Comparison of ENCODE assay signal across 13 cellular contexts in genomic region chr6:21856096-21856825, GRCh38.
A peak's percentile ranks its signal among the peaks of the same experiment; 100 is the strongest.
DNase-seq lines count a peak whose midpoint lies in the region; ATAC-seq and TF ChIP-seq lines count a peak whose summit lies in the region.
"Had no signal": no experiment of that assay in that cellular context is flagged by ENCODE, and none has a peak within 500 bp of the region (broad histone marks: within the 10 kb centered on the region; RNA-seq: fewer than 3 reads in every experiment).

No MANE protein-coding gene starts in this region.

- TF ChIP-seq CTCF in HFF-Myc (IDR thresholded peaks at IDR 0.05; ENCODE audit: low read depth, low read length, missing control alignments) (no peak), fibroblast of villous mesenchyme (IDR thresholded peaks at IDR 0.05; ENCODE audit: insufficient read depth, low read depth, low read length) (no peak)

- peak; percentile 56; the same call in 2 of the 3 replicates for ATAC-seq in SK-N-SH treated with all-trans-retinoic acid at 6 μM for 48 hours
- no peak for ATAC-seq in HG02610 (IDR thresholded peaks at IDR 0.05; ENCODE audit: unreplicated experiment)
- no peak for ATAC-seq in HG03354 (IDR thresholded peaks at IDR 0.05; ENCODE audit: poor library complexity, severe bottlenecking, unreplicated experiment)

- no peaks in the 10 kb centered on the region for H3K36me3 Mint-ChIP-seq in activated CD4-positive, alpha-beta memory T cell treated with anti-CD3 and anti-CD28 coated beads for 36 hours
- H3K36me3 Mint-ChIP-seq: memory B cell had no signal

- no peak overlapping the region for H3K27ac Mint-ChIP-seq in activated CD4-positive, alpha-beta memory T cell treated with anti-CD3 and anti-CD28 coated beads for 36 hours
- H3K27ac Mint-ChIP-seq: activated T-cell treated with anti-CD3 and anti-CD28 coated beads, Interleukin-2, amount 50 U/mL, for 24 hours; memory B cell had no signal

- H3K4me1 Mint-ChIP-seq in activated CD4-positive, alpha-beta memory T cell treated with anti-CD3 and anti-CD28 coated beads for 36 hours (ENCODE audit: low read depth), result no peaks in the 10 kb centered on the region
- H3K4me1 Mint-ChIP-seq: memory B cell had no signal

- peak; percentile 70 for DNase-seq in A172 (ENCODE audit: low spot score)
- DNase-seq in HFF-Myc (ENCODE audit: extremely low read depth, low read depth), result peak; percentile 38
- peak; percentile 26 for DNase-seq in fibroblast of villous mesenchyme (ENCODE audit: low read depth)
- no peak for DNase-seq in activated CD4-positive, alpha-beta memory T cell treated with anti-CD3 and anti-CD28 coated beads for 36 hours
- no peak for DNase-seq in NCI-H345 (lab: John Stamatoyannopoulos, UW)
- DNase-seq: activated T-cell treated with anti-CD3 and anti-CD28 coated beads, Interleukin-2, amount 50 U/mL, for 24 hours; effector CD4-positive, alpha-beta T cell; NCI-H2029 treated with DMSO at 0.1 percent for 48 hours; substantia nigra had no signal

- intact Hi-C loops in activated CD4-positive, alpha-beta memory T cell treated with anti-CD3 and anti-CD28 coated beads for 36 hours (cut with micrococcal nuclease), result no loop called here

- peaks cover 2% of the 10 kb centered on the region for H3K9me3 Mint-ChIP-seq in activated CD4-positive, alpha-beta memory T cell treated with anti-CD3 and anti-CD28 coated beads for 36 hours

- H3K4me3 ChIP-seq in HFF-Myc (replicated peaks; ENCODE audit: low read depth, low read length) (no peak overlapping the region), fibroblast of villous mesenchyme (ENCODE audit: low read depth, low read length) (no peak overlapping the region)

- CTCF ChIA-PET in activated CD4-positive, alpha-beta memory T cell treated with anti-CD3 and anti-CD28 coated beads for 36 hours (lab: Charles Lee), result no interaction called here

- POLR2A ChIA-PET in activated CD4-positive, alpha-beta memory T cell treated with anti-CD3 and anti-CD28 coated beads for 36 hours (lab: Charles Lee), result no interaction called here

- no peak overlapping the region for H3K4me3 Mint-ChIP-seq in activated CD4-positive, alpha-beta memory T cell treated with anti-CD3 and anti-CD28 coated beads for 36 hours
- H3K4me3 Mint-ChIP-seq: activated T-cell treated with anti-CD3 and anti-CD28 coated beads, Interleukin-2, amount 50 U/mL, for 24 hours; memory B cell had no signal

- no peaks in the 10 kb centered on the region for H3K27me3 Mint-ChIP-seq in activated CD4-positive, alpha-beta memory T cell treated with anti-CD3 and anti-CD28 coated beads for 36 hours
- H3K27me3 Mint-ChIP-seq: activated T-cell treated with anti-CD3 and anti-CD28 coated beads, Interleukin-2, amount 50 U/mL, for 24 hours had no signal

TF ChIP-seq in SK-N-SH treated with all-trans-retinoic acid at 6 μM for 48 hours, 23 proteins besides CTCF, POLR2A, EP300 and RAD21:
- no peak for TF ChIP-seq ISL1 (CRISPR knock-in tag; IDR thresholded peaks at IDR 0.05)
- TF ChIP-seq ZC3H10 (CRISPR knock-in tag; IDR thresholded peaks at IDR 0.05), result no peak
- TF ChIP-seq ARNTL (CRISPR knock-in tag; IDR thresholded peaks at IDR 0.05; ENCODE audit: borderline replicate concordance, low read depth), result no peak
- TF ChIP-seq SNAI2 (CRISPR knock-in tag; IDR thresholded peaks at IDR 0.05), result no peak
- TF ChIP-seq CSDC2 (CRISPR knock-in tag; IDR thresholded peaks at IDR 0.05), result no peak
- no peak for TF ChIP-seq CSRNP3 (CRISPR knock-in tag; IDR thresholded peaks at IDR 0.05)
- TF ChIP-seq CREB5 (CRISPR knock-in tag; IDR thresholded peaks at IDR 0.05; ENCODE audit: low read depth), result no peak
- no peak for TF ChIP-seq ESRRG (CRISPR knock-in tag; IDR thresholded peaks at IDR 0.05)
- no peak for TF ChIP-seq TOX (CRISPR knock-in tag; IDR thresholded peaks at IDR 0.05; ENCODE audit: borderline replicate concordance)
- TF ChIP-seq ZFP30 (CRISPR knock-in tag; IDR thresholded peaks at IDR 0.05), result no peak

Comparison
In these comparisons a context has a peak if more than half of its experiments do, and no peak if none do; other contexts are left out.
1. DNase-seq: peak in A172 (single experiment), HFF-Myc (single experiment) and fibroblast of villous mesenchyme (single experiment); none in activated CD4-positive, alpha-beta memory T cell treated with anti-CD3 and anti-CD28 coated beads for 36 hours (single experiment) and NCI-H345 (single experiment).